13 cellular contexts compared by ENCODE assay signal in genomic region chr19:38024991-38025716, GRCh38.
A peak's percentile ranks its signal among the peaks of the same experiment; 100 is the strongest.
DNase-seq lines count a peak whose midpoint lies in the region; ATAC-seq, FAIRE-seq and TF ChIP-seq lines count a peak whose summit lies in the region.
"Had no signal": no experiment of that assay in that cellular context is flagged by ENCODE, and none has a peak within 500 bp of the region (broad histone marks: within the 10 kb centered on the region; RNA-seq: fewer than 3 reads in every experiment).

No MANE protein-coding gene starts in this region.

- H3K9me3 Mint-ChIP-seq in endothelial cell (ENCODE audit: unreplicated experiment) = no peaks in the 10 kb centered on the region

- no peak for FAIRE-seq in pancreas (lab: Jason Lieb, UNC)
- FAIRE-seq: GM19239 had no signal

- H3K27ac Mint-ChIP-seq in endothelial cell (ENCODE audit: unreplicated experiment) = peak overlapping the region; percentile 78

- H3K4me1 ChIP-seq in pancreas = peaks cover 17 to 24% (median 23%) of the 10 kb centered on the region in 3 donors

- TF ChIP-seq CTCF in endothelial cell (IDR thresholded peaks at IDR 0.05; ENCODE audit: unreplicated experiment) (no peak), pancreas (IDR thresholded peaks at IDR 0.05) (no peak)

- peak; percentile 29 for DNase-seq in ELF-1 (ENCODE audit: low read depth, low spot score)
- DNase-seq in NCI-H510A treated with DMSO at 0.1 percent for 48 hours (lab: John Stamatoyannopoulos, UW) = peak; percentile 91
- no peak for DNase-seq in endothelial cell (ENCODE audit: low spot score)
- DNase-seq in pancreas = peak in 1 of 6 donors; percentile 39
- no peak for DNase-seq in Kasumi-1 (lab: John Stamatoyannopoulos, UW)
- DNase-seq in RKO (ENCODE audit: low spot score) = no peak
- DNase-seq in GM19238 (ENCODE audit: insufficient read length, low spot score) = no peak
- DNase-seq: activated CD8-positive, alpha-beta memory T cell treated with anti-CD3 and anti-CD28 coated beads for 24 hours; Caco-2; HCEC 1CT; T-helper 1 cell had no signal

- H3K4me3 ChIP-seq in pancreas = no peak overlapping the region

- H3K27ac ChIP-seq in pancreas = peak overlapping the region; percentile 9 to 70 (median 40)

- peaks cover 15% of the 10 kb centered on the region for H3K4me1 Mint-ChIP-seq in endothelial cell (ENCODE audit: unreplicated experiment)

- intact Hi-C loops in pancreas (cut with DNase I) = no loop called here

- peak in 3 of 4 donors; percentile 27 to 64 (median 31) for ATAC-seq in pancreas
- no peak for ATAC-seq in HG03039 (IDR thresholded peaks at IDR 0.05; ENCODE audit: unreplicated experiment)

- 62 to 66% methylated on average over 19 of the region's 19 CpGs for WGBS in pancreas, 2 donors

- no peaks in the 10 kb centered on the region for H3K36me3 ChIP-seq in pancreas

- no peaks in the 10 kb centered on the region for H3K27me3 ChIP-seq in pancreas

- peaks cover 6% of the 10 kb centered on the region for H3K27me3 Mint-ChIP-seq in endothelial cell (ENCODE audit: unreplicated experiment)

- peaks cover 6% of the 10 kb centered on the region for H3K36me3 Mint-ChIP-seq in endothelial cell (ENCODE audit: low read depth, unreplicated experiment)

- no peak overlapping the region for H3K4me3 Mint-ChIP-seq in endothelial cell (ENCODE audit: unreplicated experiment)

- no peaks in the 10 kb centered on the region for H3K9me3 ChIP-seq in pancreas
- H3K9me3 ChIP-seq: Caco-2 had no signal

Comparison
In these comparisons a context has a peak if more than half of its experiments do, and no peak if none do; other contexts are left out.
1. DNase-seq: peak in ELF-1 (single experiment) and NCI-H510A treated with DMSO at 0.1 percent for 48 hours (single experiment); none in endothelial cell (single experiment), Kasumi-1 (0 of 2), RKO (single experiment) and GM19238 (single experiment).